Comparison of ENCODE assay signal across 2 cellular contexts in the genomic region with DNA sequence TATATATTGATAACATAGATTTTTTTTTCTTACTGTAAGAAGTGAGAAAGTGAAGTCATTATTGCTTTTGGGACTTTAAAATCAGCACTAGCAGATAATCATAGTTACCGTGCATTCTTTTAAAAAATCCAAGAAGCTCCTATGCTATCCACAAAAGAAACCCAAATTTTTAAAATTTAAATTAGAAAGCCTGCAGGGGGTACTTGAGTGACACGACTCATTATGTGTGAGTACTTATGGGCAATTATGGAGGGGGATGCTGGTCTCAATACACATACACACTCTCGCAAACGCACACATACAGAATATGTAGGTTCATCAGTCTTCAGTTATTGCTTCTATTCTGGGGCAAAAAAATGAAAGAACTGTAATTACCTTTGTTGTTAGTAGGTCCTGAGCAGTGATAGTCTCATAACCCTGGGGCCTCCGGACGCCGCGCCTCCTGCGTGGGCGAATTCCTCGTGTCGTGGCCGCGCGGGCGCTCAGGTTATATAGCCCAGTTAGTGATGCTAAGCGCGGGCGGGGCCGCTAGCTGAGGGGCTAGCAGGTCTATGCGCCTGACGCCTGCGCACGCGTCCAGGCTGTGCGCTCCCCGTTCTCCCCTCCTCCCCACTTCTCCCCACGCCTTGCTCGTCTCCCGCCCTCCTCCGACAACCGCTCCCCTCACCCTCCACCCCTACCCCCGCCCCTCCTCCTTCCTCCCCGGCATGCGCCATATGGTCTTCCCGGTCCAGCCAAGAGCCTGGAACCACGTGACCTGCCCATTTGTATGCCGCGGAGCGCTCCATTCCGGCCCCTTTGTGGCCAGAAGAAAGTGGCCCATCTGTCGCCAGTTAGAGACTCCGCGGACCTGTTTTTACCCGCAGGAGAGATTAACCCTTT.
TF ChIP-seq lines count a peak whose summit lies in the region.

Gene NEUROD1 (minus strand): TSS at position 463 of the 882 bp plus-strand sequence. CDS start 1,657 bp downstream, outside the sequence.

TF ChIP-seq in GM12878, 131 proteins besides CTCF, POLR2A, EP300 and RAD21 (continued from another document):
- TF ChIP-seq PKNOX1 (IDR thresholded peaks at IDR 0.05) (no peak), SMARCA5 (IDR thresholded peaks at IDR 0.05) (no peak), ZZZ3 (IDR thresholded peaks at IDR 0.05; ENCODE audit: control insufficient read depth, insufficient read length, low read depth) (no peak)

TF ChIP-seq in neural cell, 6 proteins besides CTCF, POLR2A, EP300 and RAD21 (continued from another document):
- TF ChIP-seq, protein P1, sequence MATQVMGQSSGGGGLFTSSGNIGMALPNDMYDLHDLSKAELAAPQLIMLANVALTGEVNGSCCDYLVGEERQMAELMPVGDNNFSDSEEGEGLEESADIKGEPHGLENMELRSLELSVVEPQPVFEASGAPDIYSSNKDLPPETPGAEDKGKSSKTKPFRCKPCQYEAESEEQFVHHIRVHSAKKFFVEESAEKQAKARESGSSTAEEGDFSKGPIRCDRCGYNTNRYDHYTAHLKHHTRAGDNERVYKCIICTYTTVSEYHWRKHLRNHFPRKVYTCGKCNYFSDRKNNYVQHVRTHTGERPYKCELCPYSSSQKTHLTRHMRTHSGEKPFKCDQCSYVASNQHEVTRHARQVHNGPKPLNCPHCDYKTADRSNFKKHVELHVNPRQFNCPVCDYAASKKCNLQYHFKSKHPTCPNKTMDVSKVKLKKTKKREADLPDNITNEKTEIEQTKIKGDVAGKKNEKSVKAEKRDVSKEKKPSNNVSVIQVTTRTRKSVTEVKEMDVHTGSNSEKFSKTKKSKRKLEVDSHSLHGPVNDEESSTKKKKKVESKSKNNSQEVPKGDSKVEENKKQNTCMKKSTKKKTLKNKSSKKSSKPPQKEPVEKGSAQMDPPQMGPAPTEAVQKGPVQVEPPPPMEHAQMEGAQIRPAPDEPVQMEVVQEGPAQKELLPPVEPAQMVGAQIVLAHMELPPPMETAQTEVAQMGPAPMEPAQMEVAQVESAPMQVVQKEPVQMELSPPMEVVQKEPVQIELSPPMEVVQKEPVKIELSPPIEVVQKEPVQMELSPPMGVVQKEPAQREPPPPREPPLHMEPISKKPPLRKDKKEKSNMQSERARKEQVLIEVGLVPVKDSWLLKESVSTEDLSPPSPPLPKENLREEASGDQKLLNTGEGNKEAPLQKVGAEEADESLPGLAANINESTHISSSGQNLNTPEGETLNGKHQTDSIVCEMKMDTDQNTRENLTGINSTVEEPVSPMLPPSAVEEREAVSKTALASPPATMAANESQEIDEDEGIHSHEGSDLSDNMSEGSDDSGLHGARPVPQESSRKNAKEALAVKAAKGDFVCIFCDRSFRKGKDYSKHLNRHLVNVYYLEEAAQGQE (IDR thresholded peaks at IDR 0.05; ENCODE audit: borderline replicate concordance), result no peak
- no peak for TF ChIP-seq SMC3 (conservative IDR thresholded peaks at IDR 0.05; ENCODE audit: poor library complexity)
